Comparison of ENCODE assay signal across 28 cellular contexts in the genomic region with DNA sequence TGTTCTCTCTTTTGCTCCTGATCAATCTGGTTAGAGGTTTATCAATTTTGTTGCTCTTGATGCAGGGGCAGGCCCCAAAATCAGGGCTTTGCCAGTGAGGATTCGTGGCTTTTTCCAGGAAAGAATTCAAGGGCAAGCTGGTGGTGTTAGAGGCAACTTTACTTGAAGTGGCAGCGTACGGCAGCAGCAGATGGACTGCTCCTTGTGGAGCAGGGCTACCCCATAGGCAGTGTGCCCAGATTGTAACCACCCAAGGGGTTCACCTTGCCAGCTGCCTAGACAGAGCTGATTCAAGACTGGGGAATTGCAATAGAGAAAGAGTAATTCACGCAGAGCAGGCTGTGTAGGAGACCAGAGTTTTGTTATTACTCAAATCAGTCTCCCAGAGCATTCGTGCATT. TPM values are rescaled to one million over a fixed set of nuclear protein-coding genes. Genes with fewer than 3 reads are reported as not detected.
DNase-seq lines count a peak whose midpoint lies in the region; ATAC-seq, FAIRE-seq and TF ChIP-seq lines count a peak whose summit lies in the region.
"Had no signal": no experiment of that assay in that cellular context is flagged by ENCODE, and none has a peak within 500 bp of the region (broad histone marks: within the 10 kb centered on the region; RNA-seq: fewer than 3 reads in every experiment).

No MANE protein-coding gene starts in this region.

- no peak overlapping the region for H2AK5ac ChIP-seq in mesenchymal stem cell (ENCODE audit: low read length, severe bottlenecking)

- peaks cover 7% of the 10 kb centered on the region for H3K27me3 Mint-ChIP-seq in glutamatergic neuron (ENCODE audit: unreplicated experiment)
- no peaks in the 10 kb centered on the region for H3K27me3 Mint-ChIP-seq in activated naive CD8-positive, alpha-beta T cell treated with anti-CD3 and anti-CD28 coated beads for 36 hours

- H2BK120ac ChIP-seq in mesenchymal stem cell (ENCODE audit: low read depth, low read length), result no peak overlapping the region

- H2AFZ ChIP-seq in HepG2 (ENCODE audit: low read length), result no peak overlapping the region
- no peak overlapping the region for H2AFZ ChIP-seq in mesenchymal stem cell (ENCODE audit: low read depth, low read length)

- no peak overlapping the region for H3K4ac ChIP-seq in mesenchymal stem cell (ENCODE audit: low read depth in 1 of 2, low read length in 2 of 2)

- no peak overlapping the region for H3K14ac ChIP-seq in mesenchymal stem cell (ENCODE audit: low read length in 2 of 2)

- TF ChIP-seq CTCF in HepG2 (CRISPR knock-in tag; IDR thresholded peaks at IDR 0.05), result no peak
- no peak for TF ChIP-seq CTCF in right lobe of liver (IDR thresholded peaks at IDR 0.05)
- TF ChIP-seq CTCF in glutamatergic neuron (IDR thresholded peaks at IDR 0.05; ENCODE audit: partially characterized antibody, unreplicated experiment), result no peak

- TF ChIP-seq RAD21 in HepG2 (CRISPR knock-in tag; IDR thresholded peaks at IDR 0.05), result no peak

- DNase-seq in HepG2 (ENCODE audit: low spot score) (no peak), right lobe of liver (no peak), NCI-H524 treated with DMSO at 0.1 percent for 48 hours (lab: John Stamatoyannopoulos, UW) (peak; percentile 98), glutamatergic neuron (no peak), mesenchymal stem cell (no peak), NCI-H345 treated with DMSO at 0.1 percent for 48 hours (lab: John Stamatoyannopoulos, UW; ENCODE audit: unreplicated experiment) (no peak), NCI-H2196 (lab: John Stamatoyannopoulos, UW; ENCODE audit: unreplicated experiment) (no peak)
- DNase-seq in activated naive CD8-positive, alpha-beta T cell treated with anti-CD3 and anti-CD28 coated beads for 36 hours, result no peak
- DNase-seq: AML-193; CD8-positive, alpha-beta T cell; GDM1; MG63; NCI-H1092; NCI-H1436; NCI-H2029; NCI-H510A; NCI-H774; NK-92 treated with Interleukin-12 subunit alpha and Interleukin-12 subunit beta, amount 100 ng/mL, for 24 hours; SHP77 treated with DMSO at 0.1 percent for 48 hours; SK-N-SH had no signal

- no peak overlapping the region for H2BK15ac ChIP-seq in mesenchymal stem cell (ENCODE audit: low read depth, poor library complexity, severe bottlenecking)

- H3K23ac ChIP-seq in mesenchymal stem cell (ENCODE audit: low read length in 2 of 2), result no peak overlapping the region

- H3K79me2 ChIP-seq in HepG2 (ENCODE audit: insufficient read depth, low read length), result no peaks in the 10 kb centered on the region

- H4K20me1 ChIP-seq in HepG2 (ENCODE audit: insufficient read depth, low read length), result no peaks in the 10 kb centered on the region

- intact Hi-C loops in HepG2 (cut with micrococcal nuclease; ENCODE audit: unreplicated experiment), result no loop called here
- intact Hi-C loops in right lobe of liver (cut with DNase I), result loop anchor here in 1 of 2 donors (10.0 kb wide), 1 partner anchor 137 kb away; no protein-coding TSS in a partner anchor

- H2BK5ac ChIP-seq in mesenchymal stem cell (ENCODE audit: low read depth, low read length, poor library complexity, severe bottlenecking), result no peak overlapping the region

- WGBS in HepG2 (ENCODE audit: low lambda C conversion rate), result 98% methylated on average over 5 of the region's 5 CpGs
- WGBS in right lobe of liver (ENCODE audit: insufficient coverage, low coverage, low lambda C conversion rate, missing lambda C conversion rate), result 80% methylated on average over 3 of the region's 5 CpGs
- 85% methylated on average over 5 of the region's 5 CpGs for WGBS in mesenchymal stem cell

- H3K4me1 Mint-ChIP-seq in glutamatergic neuron (ENCODE audit: low read depth, unreplicated experiment), result peaks cover 18% of the 10 kb centered on the region
- peaks cover 4% of the 10 kb centered on the region for H3K4me1 Mint-ChIP-seq in activated naive CD8-positive, alpha-beta T cell treated with anti-CD3 and anti-CD28 coated beads for 36 hours

- TF ChIP-seq POLR2A in HepG2 (IDR thresholded peaks at IDR 0.05; ENCODE audit: insufficient read depth in 1 of 2, low read depth in 2 of 2, low read length in 2 of 2) (no peak), right lobe of liver (IDR thresholded peaks at IDR 0.05) (no peak)

- H3K9me3 Mint-ChIP-seq in glutamatergic neuron (ENCODE audit: unreplicated experiment), result peaks cover 5% of the 10 kb centered on the region
- H3K9me3 Mint-ChIP-seq in activated naive CD8-positive, alpha-beta T cell treated with anti-CD3 and anti-CD28 coated beads for 36 hours, result no peaks in the 10 kb centered on the region
- H3K9me3 Mint-ChIP-seq: CD8-positive, alpha-beta T cell had no signal

- H3K9me3 ChIP-seq in HepG2 (ENCODE audit: low read length), result no peaks in the 10 kb centered on the region
- H3K9me3 ChIP-seq in right lobe of liver, result no peaks in the 10 kb centered on the region
- H3K9me3 ChIP-seq in mesenchymal stem cell (ENCODE audit: control insufficient read depth, low read length), result no peaks in the 10 kb centered on the region
- H3K9me3 ChIP-seq: MG63, SK-N-SH had no signal

- CTCF ChIA-PET in HepG2 (lab: Yijun Ruan, JAX; ENCODE audit: low intra/inter-chr PET ratio, low total read pairs), result no interaction called here

- no peak overlapping the region for H3K4me2 ChIP-seq in HepG2 (ENCODE audit: low read depth, low read length)
- H3K4me2 ChIP-seq in mesenchymal stem cell (ENCODE audit: low read length, poor library complexity, severe bottlenecking), result no peak overlapping the region
- H3K4me2 ChIP-seq: SK-N-SH had no signal

- H3K27ac ChIP-seq in HepG2 (ENCODE audit: extremely low read length, insufficient read depth, low read length) (no peak overlapping the region), right lobe of liver (no peak overlapping the region), mesenchymal stem cell (ENCODE audit: low read length, poor library complexity, severe bottlenecking) (no peak overlapping the region)
- H3K27ac ChIP-seq: RWPE1 had no signal

- H3K4me1 ChIP-seq in HepG2 (ENCODE audit: insufficient read depth, low read length) (peaks cover 33% of the 10 kb centered on the region), right lobe of liver (no peaks in the 10 kb centered on the region), mesenchymal stem cell (ENCODE audit: control insufficient read depth, insufficient read depth, low read depth, low read length) (no peaks in the 10 kb centered on the region)

- H3K36me3 ChIP-seq in HepG2 (replicated peaks in 1 of 2; ENCODE audit: control insufficient read depth in 1 of 2, insufficient read depth in 2 of 2, low read length in 2 of 2) (no peaks in the 10 kb centered on the region), right lobe of liver (no peaks in the 10 kb centered on the region), mesenchymal stem cell (ENCODE audit: control insufficient read depth in 1 of 2, insufficient read depth in 2 of 2, low read depth in 1 of 2, low read length in 2 of 2) (no peaks in the 10 kb centered on the region)
- H3K36me3 ChIP-seq: MG63 had no signal

- POLR2A ChIA-PET in HepG2 (lab: Yijun Ruan, JAX), result no interaction called here

- H2BK12ac ChIP-seq in mesenchymal stem cell (ENCODE audit: low read length in 2 of 2), result no peak overlapping the region

- H3K4me3 ChIP-seq in HepG2 (replicated peaks in 1 of 3; ENCODE audit: insufficient read depth in 1 of 3, low read depth in 2 of 3, low read length in 3 of 3) (no peak overlapping the region), right lobe of liver (no peak overlapping the region), mesenchymal stem cell (ENCODE audit: insufficient read depth in 1 of 2, low read depth in 1 of 2, low read length in 2 of 2) (no peak overlapping the region)
- H3K4me3 ChIP-seq: K562, MG63 had no signal

- H3K27ac Mint-ChIP-seq in glutamatergic neuron (ENCODE audit: unreplicated experiment), result peak overlapping the region; percentile 67
- no peak overlapping the region for H3K27ac Mint-ChIP-seq in activated naive CD8-positive, alpha-beta T cell treated with anti-CD3 and anti-CD28 coated beads for 36 hours
- H3K27ac Mint-ChIP-seq: CD8-positive, alpha-beta T cell had no signal

- ATAC-seq in HepG2, result no peak
- ATAC-seq in right lobe of liver, result no peak
- ATAC-seq: CD8-positive, alpha-beta T cell had no signal

- H4K91ac ChIP-seq in mesenchymal stem cell (ENCODE audit: low read length), result no peak overlapping the region

- no TSS peak for BruUV-seq in HepG2 (replicated peaks; lab: Mats Ljungman, UMichigan)

- H3K4me3 Mint-ChIP-seq in glutamatergic neuron (ENCODE audit: unreplicated experiment), result peak overlapping the region; percentile 15
- no peak overlapping the region for H3K4me3 Mint-ChIP-seq in activated naive CD8-positive, alpha-beta T cell treated with anti-CD3 and anti-CD28 coated beads for 36 hours
- H3K4me3 Mint-ChIP-seq: CD8-positive, alpha-beta T cell had no signal

- peaks cover 10% of the 10 kb centered on the region for H3K36me3 Mint-ChIP-seq in glutamatergic neuron (ENCODE audit: unreplicated experiment)
- no peaks in the 10 kb centered on the region for H3K36me3 Mint-ChIP-seq in activated naive CD8-positive, alpha-beta T cell treated with anti-CD3 and anti-CD28 coated beads for 36 hours
- H3K36me3 Mint-ChIP-seq: CD8-positive, alpha-beta T cell had no signal

- no peak overlapping the region for H3K18ac ChIP-seq in mesenchymal stem cell (ENCODE audit: low read depth in 1 of 2, low read length in 2 of 2)

- no peaks in the 10 kb centered on the region for H3K27me3 ChIP-seq in HepG2 (ENCODE audit: control insufficient read depth in 1 of 2, insufficient read depth in 2 of 2, low read length in 2 of 2)
- H3K27me3 ChIP-seq in right lobe of liver, result no peaks in the 10 kb centered on the region
- H3K27me3 ChIP-seq in mesenchymal stem cell (ENCODE audit: control insufficient read depth in 1 of 2, insufficient read depth in 1 of 2, low read length in 2 of 2), result peaks cover 30 to 60% of the 10 kb centered on the region in 2 experiments

- H3K9ac ChIP-seq in HepG2 (ENCODE audit: insufficient read depth, low read depth, low read length), result no peak overlapping the region
- no peak overlapping the region for H3K9ac ChIP-seq in mesenchymal stem cell (ENCODE audit: low read length)
- H3K9ac ChIP-seq: SK-N-SH had no signal

- no peak for FAIRE-seq in HepG2 (lab: Jason Lieb, UNC)
- FAIRE-seq: GM19239 had no signal

- in situ Hi-C loops in HepG2 (cut with HindIII; ENCODE audit: extremely low pct_ligation_motif_present, low pct_unique_long_range_greater_than_20kb), result no loop called here

- H4K8ac ChIP-seq in mesenchymal stem cell (ENCODE audit: low read length), result no peak overlapping the region

- H3K79me1 ChIP-seq in mesenchymal stem cell (replicated peaks; ENCODE audit: low read length, poor library complexity, severe bottlenecking), result no peaks in the 10 kb centered on the region

- no peak for TF ChIP-seq EP300 in HepG2 (IDR thresholded peaks at IDR 0.05; ENCODE audit: low read depth in 2 of 2, low read length in 2 of 2)
- TF ChIP-seq EP300 in HepG2 (CRISPR knock-in tag; IDR thresholded peaks at IDR 0.05; ENCODE audit: borderline replicate concordance), result no peak

RNA-seq across cellular contexts. Expression of gene DRC7, which starts 16.7 kb away (rescaled TPM):
- 2.7 and 3.4 TPM in 2 replicates for total RNA-seq in HepG2 (2016; rRNA removed; fragmentation: Illumina TruSeq; extraction: Trizol)
- 0.26 and 1.5 TPM in 2 replicates for total RNA-seq in HepG2 (2016; cell fraction: cytosol; rRNA removed; fragmentation: Illumina TruSeq; extraction: Trizol; ENCODE audit: low read depth)
- 2.4 and 2.5 TPM in 2 replicates for total RNA-seq in HepG2 (2016; cell fraction: insoluble cytoplasmic fraction; rRNA removed; fragmentation: Illumina TruSeq; extraction: Trizol)
- total RNA-seq in HepG2 (2016; cell fraction: membrane; rRNA removed; fragmentation: Illumina TruSeq; extraction: Trizol), result 1.4 and 2.1 TPM in 2 replicates
- 0.59 and 1.6 TPM in 2 replicates for total RNA-seq in HepG2 (2016; cell fraction: nucleus; rRNA removed; fragmentation: Illumina TruSeq; extraction: Trizol)
- polyA plus RNA-seq in HepG2 (2011; rRNA removed), result 3.4 and 3.5 TPM in 2 replicates
- 2.7 and 3.1 TPM in 2 replicates for polyA plus RNA-seq in HepG2 (2011; cell fraction: cytosol; rRNA removed)
- 3.4 TPM in 2 replicates for polyA plus RNA-seq in HepG2 (2011; cell fraction: nucleus; rRNA removed)
- 4.1 and 4.4 TPM in 2 replicates for polyA plus RNA-seq in HepG2 (2012)
- polyA plus RNA-seq in HepG2 (2016; cell fraction: cytosol; fragmentation: Illumina TruSeq; extraction: Trizol; ENCODE audit: low read depth), result 0.70 and 1.3 TPM in 2 replicates
- 2.0 and 2.4 TPM in 2 replicates for polyA plus RNA-seq in HepG2 (2016; cell fraction: insoluble cytoplasmic fraction; fragmentation: Illumina TruSeq; extraction: Trizol; ENCODE audit: low read depth)
- polyA plus RNA-seq in HepG2 (2016; cell fraction: membrane; fragmentation: Illumina TruSeq; extraction: Trizol; ENCODE audit: low read depth), result 1.0 and 1.1 TPM in 2 replicates
- 1.6 and 1.8 TPM in 2 replicates for polyA plus RNA-seq in HepG2 (2016; cell fraction: nucleus; fragmentation: Illumina TruSeq; extraction: Trizol; ENCODE audit: insufficient read depth, low read depth)
- polyA minus RNA-seq in HepG2 (2011; rRNA and poly(A)+ RNA removed; ENCODE audit: low replicate concordance), result 1.2 TPM in 1 of 2 replicates, not detected in the other
- 0.99 and 1.1 TPM in 2 replicates for polyA minus RNA-seq in HepG2 (2011; cell fraction: cytosol; rRNA and poly(A)+ RNA removed)
- polyA minus RNA-seq in HepG2 (2011; cell fraction: nucleus; rRNA and poly(A)+ RNA removed), result 1.3 and 2.5 TPM in 2 replicates
- total RNA-seq in right lobe of liver, result under 1 TPM; 0.06 to 0.37 (median 0.19) TPM
- not detected for total RNA-seq in glutamatergic neuron (ENCODE audit: unreplicated experiment)
- not detected for total RNA-seq in activated naive CD8-positive, alpha-beta T cell treated with anti-CD3 and anti-CD28 coated beads for 36 hours
- polyA plus RNA-seq in mesenchymal stem cell (2013, experiment 1 of 2), result not detected
- not detected for polyA plus RNA-seq in mesenchymal stem cell (2013, experiment 2 of 2)
- total RNA-seq: A172; CD8-positive, alpha-beta T cell; Daoy; LHCN-M2 had no signal
- polyA plus RNA-seq: AG04450 had no signal

RNA-seq across cellular contexts. Expression of gene KATNB1, which starts 24.2 kb away (rescaled TPM):
- total RNA-seq in HepG2 (2016; rRNA removed; fragmentation: Illumina TruSeq; extraction: Trizol), result 25.2 and 31.5 TPM in 2 replicates
- total RNA-seq in HepG2 (2016; cell fraction: cytosol; rRNA removed; fragmentation: Illumina TruSeq; extraction: Trizol; ENCODE audit: low read depth), result 14.2 and 18.3 TPM in 2 replicates
- 21.2 and 33.1 TPM in 2 replicates for total RNA-seq in HepG2 (2016; cell fraction: insoluble cytoplasmic fraction; rRNA removed; fragmentation: Illumina TruSeq; extraction: Trizol)
- 34.3 and 42.2 TPM in 2 replicates for total RNA-seq in HepG2 (2016; cell fraction: membrane; rRNA removed; fragmentation: Illumina TruSeq; extraction: Trizol)
- 21.9 and 25.7 TPM in 2 replicates for total RNA-seq in HepG2 (2016; cell fraction: nucleus; rRNA removed; fragmentation: Illumina TruSeq; extraction: Trizol)
- 39.8 and 43.5 TPM in 2 replicates for polyA plus RNA-seq in HepG2 (2011; rRNA removed)
- polyA plus RNA-seq in HepG2 (2011; cell fraction: cytosol; rRNA removed), result 17.4 and 27.7 TPM in 2 replicates
- polyA plus RNA-seq in HepG2 (2011; cell fraction: nucleus; rRNA removed), result 122 and 146 TPM in 2 replicates
- polyA plus RNA-seq in HepG2 (2012), result 16.2 and 20.9 TPM in 2 replicates
- polyA plus RNA-seq in HepG2 (2016; cell fraction: cytosol; fragmentation: Illumina TruSeq; extraction: Trizol; ENCODE audit: low read depth), result 15.0 and 20.0 TPM in 2 replicates
- polyA plus RNA-seq in HepG2 (2016; cell fraction: insoluble cytoplasmic fraction; fragmentation: Illumina TruSeq; extraction: Trizol; ENCODE audit: low read depth), result 22.6 and 30.3 TPM in 2 replicates
- 30.4 and 34.5 TPM in 2 replicates for polyA plus RNA-seq in HepG2 (2016; cell fraction: membrane; fragmentation: Illumina TruSeq; extraction: Trizol; ENCODE audit: low read depth)
- polyA plus RNA-seq in HepG2 (2016; cell fraction: nucleus; fragmentation: Illumina TruSeq; extraction: Trizol; ENCODE audit: insufficient read depth, low read depth), result 49.3 and 53.8 TPM in 2 replicates
- polyA minus RNA-seq in HepG2 (2011; rRNA and poly(A)+ RNA removed; ENCODE audit: low replicate concordance), result 29.8 and 60.0 TPM in 2 replicates
- polyA minus RNA-seq in HepG2 (2011; cell fraction: cytosol; rRNA and poly(A)+ RNA removed), result 13.6 and 19.1 TPM in 2 replicates
- polyA minus RNA-seq in HepG2 (2011; cell fraction: nucleus; rRNA and poly(A)+ RNA removed), result 27.9 and 30.3 TPM in 2 replicates
- total RNA-seq in right lobe of liver, result 10 to 100 TPM in 2 of 6 experiments, 1 to 10 TPM in 4; 5.6 to 17.5 (median 8.5) TPM
- total RNA-seq in glutamatergic neuron (ENCODE audit: unreplicated experiment), result 74.4 TPM
- 10 to 100 TPM; 51.2 to 55.5 TPM for total RNA-seq in activated naive CD8-positive, alpha-beta T cell treated with anti-CD3 and anti-CD28 coated beads for 36 hours
- polyA plus RNA-seq in mesenchymal stem cell (2013, experiment 1 of 2), result 9.7 TPM
- 9.8 TPM for polyA plus RNA-seq in mesenchymal stem cell (2013, experiment 2 of 2)

RNA-seq across cellular contexts. Expression of gene ADGRG3, which starts 43.2 kb away (rescaled TPM):
- total RNA-seq in HepG2 (2016; rRNA removed; fragmentation: Illumina TruSeq; extraction: Trizol) (1.0 and 2.7 TPM in 2 replicates), right lobe of liver (1 to 10 TPM in 1 of 6 experiments, under 1 TPM in 5; 0.37 to 1.6 (median 0.83) TPM), glutamatergic neuron (ENCODE audit: unreplicated experiment) (not detected)
- total RNA-seq in HepG2 (2016; cell fraction: cytosol; rRNA removed; fragmentation: Illumina TruSeq; extraction: Trizol; ENCODE audit: low read depth), result 0.79 and 1.1 TPM in 2 replicates
- 1.1 and 2.2 TPM in 2 replicates for total RNA-seq in HepG2 (2016; cell fraction: insoluble cytoplasmic fraction; rRNA removed; fragmentation: Illumina TruSeq; extraction: Trizol)
- total RNA-seq in HepG2 (2016; cell fraction: membrane; rRNA removed; fragmentation: Illumina TruSeq; extraction: Trizol), result 1.0 and 1.5 TPM in 2 replicates
- 2.3 and 2.7 TPM in 2 replicates for total RNA-seq in HepG2 (2016; cell fraction: nucleus; rRNA removed; fragmentation: Illumina TruSeq; extraction: Trizol)
- 11.8 and 13.6 TPM in 2 replicates for polyA plus RNA-seq in HepG2 (2011; rRNA removed)
- polyA plus RNA-seq in HepG2 (2011; cell fraction: cytosol; rRNA removed), result 10.8 and 11.2 TPM in 2 replicates
- polyA plus RNA-seq in HepG2 (2011; cell fraction: nucleus; rRNA removed), result 21.1 and 23.7 TPM in 2 replicates
- polyA plus RNA-seq in HepG2 (2012), result 5.8 and 8.1 TPM in 2 replicates
- 0.49 and 0.54 TPM in 2 replicates for polyA plus RNA-seq in HepG2 (2016; cell fraction: cytosol; fragmentation: Illumina TruSeq; extraction: Trizol; ENCODE audit: low read depth)
- 1.3 TPM in 2 replicates for polyA plus RNA-seq in HepG2 (2016; cell fraction: insoluble cytoplasmic fraction; fragmentation: Illumina TruSeq; extraction: Trizol; ENCODE audit: low read depth)
- polyA plus RNA-seq in HepG2 (2016; cell fraction: membrane; fragmentation: Illumina TruSeq; extraction: Trizol; ENCODE audit: low read depth), result 0.65 and 1.0 TPM in 2 replicates
- polyA plus RNA-seq in HepG2 (2016; cell fraction: nucleus; fragmentation: Illumina TruSeq; extraction: Trizol; ENCODE audit: insufficient read depth, low read depth), result 5.4 and 6.5 TPM in 2 replicates
- polyA minus RNA-seq in HepG2 (2011; rRNA and poly(A)+ RNA removed; ENCODE audit: low replicate concordance), result 0.91 and 31.9 TPM in 2 replicates
- 4.7 and 5.3 TPM in 2 replicates for polyA minus RNA-seq in HepG2 (2011; cell fraction: cytosol; rRNA and poly(A)+ RNA removed)
- 8.9 and 10.4 TPM in 2 replicates for polyA minus RNA-seq in HepG2 (2011; cell fraction: nucleus; rRNA and poly(A)+ RNA removed)
- not detected for total RNA-seq in activated naive CD8-positive, alpha-beta T cell treated with anti-CD3 and anti-CD28 coated beads for 36 hours
- not detected for polyA plus RNA-seq in mesenchymal stem cell (2013, experiment 1 of 2)
- not detected for polyA plus RNA-seq in mesenchymal stem cell (2013, experiment 2 of 2)
- total RNA-seq: A172, Daoy, H4, LHCN-M2 had no signal
- polyA plus RNA-seq: AG04450, SK-N-SH had no signal
